ENCODE assay signal across 17 cellular contexts in the genomic region with DNA sequence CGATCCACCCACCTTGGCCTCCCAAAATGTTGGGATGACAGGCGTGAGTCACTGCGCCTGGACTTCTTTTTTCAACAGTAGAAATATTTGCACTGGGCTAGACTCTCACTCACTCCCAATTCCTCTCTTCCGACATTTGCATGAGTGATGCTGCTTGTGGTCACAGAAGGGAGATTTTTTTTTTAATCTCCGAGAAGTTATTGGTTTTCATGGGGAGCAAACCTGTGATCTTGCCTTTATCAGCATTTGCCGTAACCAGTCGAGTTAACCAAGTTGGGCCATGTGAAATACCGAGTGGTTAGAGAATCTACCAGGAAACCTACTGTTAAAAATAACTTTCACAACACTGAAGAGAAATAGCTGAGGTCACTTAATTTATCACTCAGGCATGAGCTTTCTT. TPM values are rescaled to one million over a fixed set of nuclear protein-coding genes. Genes with fewer than 3 reads are reported as not detected.
DNase-seq lines count a peak whose midpoint lies in the region; ATAC-seq and TF ChIP-seq lines count a peak whose summit lies in the region.
"Had no signal": no experiment of that assay in that cellular context is flagged by ENCODE, and none has a peak within 500 bp of the region (broad histone marks: within the 10 kb centered on the region; RNA-seq: fewer than 3 reads in every experiment).

No MANE protein-coding gene starts in this region.

- intact Hi-C loops in vagina (cut with DNase I): no loop called here

- in situ Hi-C loops in KBM-7 (cut with MboI; ENCODE audit: low pct_unique_long_range_greater_than_20kb, low sequenced_read_pairs): loop anchor here (25.0 kb wide), 1 partner anchor 660 kb away; no protein-coding TSS in a partner anchor

- peaks cover 4% of the 10 kb centered on the region for H3K27me3 Mint-ChIP-seq in endothelial cell (ENCODE audit: unreplicated experiment)

- H3K4me3 ChIP-seq in smooth muscle cell: no peak overlapping the region
- no peak overlapping the region for H3K4me3 ChIP-seq in vagina
- H3K4me3 ChIP-seq: psoas muscle had no signal

- H3F3A ChIP-seq in smooth muscle cell (ENCODE audit: low read depth): peaks cover 7% of the 10 kb centered on the region

- H3K4me2 ChIP-seq in smooth muscle cell: peak overlapping the region; percentile 61

- H3K27ac Mint-ChIP-seq in endothelial cell (ENCODE audit: unreplicated experiment): peak overlapping the region; percentile 98
- H3K27ac Mint-ChIP-seq: activated CD4-positive, alpha-beta T cell treated with anti-CD3 and anti-CD28 coated beads, Interleukin-2, amount 10 ng/mL, durations not matched to agents 24 days and 14 days; memory B cell had no signal

- H3K36me3 ChIP-seq in smooth muscle cell (ENCODE audit: low read depth) (no peaks in the 10 kb centered on the region), vagina (no peaks in the 10 kb centered on the region)
- H3K36me3 ChIP-seq: BE2C had no signal

- TF ChIP-seq POLR2A in vagina (IDR thresholded peaks at IDR 0.05): no peak

- H3K9me3 Mint-ChIP-seq in endothelial cell (ENCODE audit: unreplicated experiment): no peaks in the 10 kb centered on the region
- H3K9me3 Mint-ChIP-seq: activated CD4-positive, alpha-beta T cell treated with anti-CD3 and anti-CD28 coated beads, Interleukin-2, amount 10 ng/mL, durations not matched to agents 24 days and 14 days; memory B cell had no signal

- H3K27me3 ChIP-seq in smooth muscle cell (ENCODE audit: low read depth): no peaks in the 10 kb centered on the region
- no peaks in the 10 kb centered on the region for H3K27me3 ChIP-seq in vagina
- H3K27me3 ChIP-seq: BE2C had no signal

- peaks cover 12% of the 10 kb centered on the region for H3K36me3 Mint-ChIP-seq in endothelial cell (ENCODE audit: low read depth, unreplicated experiment)
- H3K36me3 Mint-ChIP-seq: memory B cell had no signal

- H3K4me1 ChIP-seq in smooth muscle cell (ENCODE audit: low read depth) (peaks cover 3% of the 10 kb centered on the region), vagina (no peaks in the 10 kb centered on the region)
- H3K4me1 ChIP-seq: BE2C, psoas muscle had no signal

- peak overlapping the region; percentile 14 for H3K4me3 Mint-ChIP-seq in endothelial cell (ENCODE audit: unreplicated experiment)
- H3K4me3 Mint-ChIP-seq: activated CD4-positive, alpha-beta T cell treated with anti-CD3 and anti-CD28 coated beads, Interleukin-2, amount 10 ng/mL, durations not matched to agents 24 days and 14 days; memory B cell had no signal

- WGBS in smooth muscle cell (ENCODE audit: low lambda C conversion rate): 31% methylated on average over 8 of the region's 8 CpGs

- H4K20me1 ChIP-seq in smooth muscle cell (ENCODE audit: low read depth): no peaks in the 10 kb centered on the region

- DNase-seq in KBM-7 (peak; percentile 88), NOMO-1 treated with DMSO at 0.1 percent for 48 hours (lab: John Stamatoyannopoulos, UW; ENCODE audit: unreplicated experiment) (peak; percentile 54), endothelial cell (ENCODE audit: low spot score) (no peak), smooth muscle cell (lab: John Stamatoyannopoulos, UW; ENCODE audit: unreplicated experiment) (no peak), NCI-H128 (lab: John Stamatoyannopoulos, UW; ENCODE audit: unreplicated experiment) (no peak), vagina (ENCODE audit: extremely low spot score in 2 of 2) (no peak)
- DNase-seq: activated CD4-positive, alpha-beta T cell treated with anti-CD3 and anti-CD28 coated beads, Interleukin-2, amount 10 ng/mL, durations not matched to agents 24 days and 14 days; activated CD8-positive, alpha-beta memory T cell treated with anti-CD3 and anti-CD28 coated beads, Interleukin-2, amount 50 U/mL, for 48 hours; BE2C; DMS 273 treated with DMSO at 0.1 percent for 48 hours; effector CD4-positive, alpha-beta T cell; NCI-H187 treated with DMSO at 0.1 percent for 48 hours; NCI-H510A; psoas muscle had no signal

- H3K9ac ChIP-seq in smooth muscle cell (ENCODE audit: low read depth): no peak overlapping the region

- H3K27ac ChIP-seq in smooth muscle cell (ENCODE audit: low read depth) (peak overlapping the region; percentile 60), vagina (no peak overlapping the region)
- H3K27ac ChIP-seq: psoas muscle had no signal

- H3K4me1 Mint-ChIP-seq in endothelial cell (ENCODE audit: unreplicated experiment): peaks cover 82% of the 10 kb centered on the region
- H3K4me1 Mint-ChIP-seq: memory B cell had no signal

- TF ChIP-seq CTCF in endothelial cell (IDR thresholded peaks at IDR 0.05; ENCODE audit: unreplicated experiment): no peak
- TF ChIP-seq CTCF in smooth muscle cell (IDR thresholded peaks at IDR 0.05; ENCODE audit: borderline replicate concordance, insufficient read depth, poor library complexity, severe bottlenecking): no peak
- TF ChIP-seq CTCF in vagina (IDR thresholded peaks at IDR 0.05): no peak

- no peak for ATAC-seq in HG03439 (IDR thresholded peaks at IDR 0.05; ENCODE audit: unreplicated experiment)
- ATAC-seq: psoas muscle had no signal

- H3K9me3 ChIP-seq in smooth muscle cell (replicated peaks; ENCODE audit: low read depth) (no peaks in the 10 kb centered on the region), vagina (no peaks in the 10 kb centered on the region)
- H3K9me3 ChIP-seq: BE2C, psoas muscle had no signal

- H2AFZ ChIP-seq in smooth muscle cell (ENCODE audit: low read depth): no peak overlapping the region

- H3K79me2 ChIP-seq in smooth muscle cell (ENCODE audit: low read depth): no peaks in the 10 kb centered on the region

RNA-seq across cellular contexts. Expression of a gene that starts 21.0 kb away (rescaled TPM):
- total RNA-seq in endothelial cell (ENCODE audit: unreplicated experiment): 133 TPM
- total RNA-seq in smooth muscle cell: 11.0 and 13.9 TPM in 2 replicates
- 9.2 and 14.4 TPM in 2 replicates for polyA plus RNA-seq in smooth muscle cell
- total RNA-seq in vagina: 20.9 TPM
- polyA plus RNA-seq: neural cell had no signal

Comparison
In these comparisons a context has a peak if more than half of its experiments do, and no peak if none do; other contexts are left out.
1. DNase-seq: peak in KBM-7 (single experiment) and NOMO-1 treated with DMSO at 0.1 percent for 48 hours (single experiment); none in endothelial cell (single experiment), smooth muscle cell (single experiment), NCI-H128 (single experiment) and vagina (0 of 2).